In genomic region chr14:24172871-24173281, GRCh38 we compare ENCODE assay signal across 11 cellular contexts. TPM values are rescaled to one million over a fixed set of nuclear protein-coding genes. Genes with fewer than 3 reads are reported as not detected.
DNase-seq lines count a peak whose midpoint lies in the region; ATAC-seq and FAIRE-seq lines count a peak whose summit lies in the region.
"Had no signal": no experiment of that assay in that cellular context is flagged by ENCODE, and none has a peak within 500 bp of the region (broad histone marks: within the 10 kb centered on the region; RNA-seq: fewer than 3 reads in every experiment).

No MANE protein-coding gene starts in this region.

- H3K36me3 Mint-ChIP-seq in activated naive CD4-positive, alpha-beta T cell treated with anti-CD3 and anti-CD28 coated beads, Interleukin-2, amount 50 U/mL, for 72 hours = peaks cover 13 to 28% of the 10 kb centered on the region in 2 donors
- peaks cover 16% of the 10 kb centered on the region for H3K36me3 Mint-ChIP-seq in activated naive CD8-positive, alpha-beta T cell treated with anti-CD3 and anti-CD28 coated beads, Interleukin-2, amount 50 U/mL, for 24 hours (ENCODE audit: low read depth)

- H3K4me3 ChIP-seq in mesendoderm (ENCODE audit: low read length) (no peak overlapping the region), aorta (ENCODE audit: low read length in 2 of 2) (no peak overlapping the region)

- H4K5ac ChIP-seq in mesendoderm (ENCODE audit: low read length) = no peak overlapping the region

- ATAC-seq in activated naive CD4-positive, alpha-beta T cell treated with anti-CD3 and anti-CD28 coated beads, Interleukin-2, amount 50 U/mL, for 72 hours = no peak
- ATAC-seq in activated naive CD8-positive, alpha-beta T cell treated with anti-CD3 and anti-CD28 coated beads, Interleukin-2, amount 50 U/mL, for 24 hours = no peak
- ATAC-seq in aorta (ENCODE audit: low FRiP score) = peak; percentile 4
- no peak for ATAC-seq in GM21529 (IDR thresholded peaks at IDR 0.05; ENCODE audit: unreplicated experiment)
- ATAC-seq in GM18502 (IDR thresholded peaks at IDR 0.05; ENCODE audit: poor library complexity, unreplicated experiment) = no peak

- H3K9me3 ChIP-seq in aorta (ENCODE audit: control insufficient read depth, low read length) = no peaks in the 10 kb centered on the region
- H3K9me3 ChIP-seq: ovary had no signal

- H3K27ac ChIP-seq in mesendoderm (ENCODE audit: low read depth, low read length) = no peak overlapping the region
- H3K27ac ChIP-seq in aorta (ENCODE audit: low read depth in 1 of 2, low read length in 2 of 2) = no peak overlapping the region
- H3K27ac ChIP-seq: ovary had no signal

- no peak overlapping the region for H3K4ac ChIP-seq in mesendoderm (ENCODE audit: low read depth, low read length)

- H3K4me2 ChIP-seq in mesendoderm (ENCODE audit: low read length) = no peak overlapping the region

- H3K18ac ChIP-seq in mesendoderm (ENCODE audit: low read length) = no peak overlapping the region

- no peak overlapping the region for H2BK5ac ChIP-seq in mesendoderm (ENCODE audit: low read length)

- H3K27me3 ChIP-seq in mesendoderm (ENCODE audit: insufficient read depth, low read length, poor library complexity) (no peaks in the 10 kb centered on the region), aorta (ENCODE audit: control insufficient read depth in 1 of 2, insufficient read depth in 2 of 2, low read length in 1 of 2) (no peaks in the 10 kb centered on the region)
- H3K27me3 ChIP-seq: ovary had no signal

- no peak overlapping the region for H4K8ac ChIP-seq in mesendoderm (ENCODE audit: low read depth, low read length)

- H3K4me3 Mint-ChIP-seq in activated naive CD8-positive, alpha-beta T cell treated with anti-CD3 and anti-CD28 coated beads, Interleukin-2, amount 50 U/mL, for 24 hours = peak overlapping the region; percentile 75
- H3K4me3 Mint-ChIP-seq: dendritic cell treated with granulocyte-macrophage colony-stimulating factor and Interleukin-4, amounts not matched to agents 40 ng/mL and 50 ng/mL, for 4 days had no signal

- H2BK120ac ChIP-seq in mesendoderm (ENCODE audit: low read depth, low read length) = no peak overlapping the region

- no peaks in the 10 kb centered on the region for H3K9me3 Mint-ChIP-seq in activated naive CD4-positive, alpha-beta T cell treated with anti-CD3 and anti-CD28 coated beads, Interleukin-2, amount 50 U/mL, for 72 hours
- H3K9me3 Mint-ChIP-seq in activated naive CD8-positive, alpha-beta T cell treated with anti-CD3 and anti-CD28 coated beads, Interleukin-2, amount 50 U/mL, for 24 hours = no peaks in the 10 kb centered on the region
- H3K9me3 Mint-ChIP-seq: dendritic cell treated with granulocyte-macrophage colony-stimulating factor and Interleukin-4, amounts not matched to agents 40 ng/mL and 50 ng/mL, for 4 days had no signal

- H2BK15ac ChIP-seq in mesendoderm (replicated peaks; ENCODE audit: low read depth) = no peak overlapping the region

- no peak overlapping the region for H3K9ac ChIP-seq in mesendoderm (ENCODE audit: low read length)

- H3K79me1 ChIP-seq in mesendoderm (ENCODE audit: low read length) = no peaks in the 10 kb centered on the region

- no CpG with 5 or more reads among the region's 20 CpGs for WGBS in mesendoderm (ENCODE audit: extremely low coverage, insufficient coverage, low lambda C conversion rate)
- WGBS in aorta, 2 donors = 76 to 85% methylated on average over 20 of the region's 20 CpGs

- no peaks in the 10 kb centered on the region for H3K79me2 ChIP-seq in mesendoderm (ENCODE audit: control insufficient read depth, insufficient read depth, low read length)

- H3K4me1 Mint-ChIP-seq in activated naive CD8-positive, alpha-beta T cell treated with anti-CD3 and anti-CD28 coated beads, Interleukin-2, amount 50 U/mL, for 24 hours = peaks cover 21% of the 10 kb centered on the region

- no peaks in the 10 kb centered on the region for H3K27me3 Mint-ChIP-seq in activated naive CD8-positive, alpha-beta T cell treated with anti-CD3 and anti-CD28 coated beads, Interleukin-2, amount 50 U/mL, for 24 hours

- no peak overlapping the region for H2AK5ac ChIP-seq in mesendoderm (ENCODE audit: low read length)

- H3K4me1 ChIP-seq in mesendoderm (ENCODE audit: control insufficient read depth, low read depth, low read length) = peaks cover 3% of the 10 kb centered on the region
- peaks cover 0 to 2% of the 10 kb centered on the region in 2 donors for H3K4me1 ChIP-seq in aorta (ENCODE audit: control insufficient read depth in 1 of 2, insufficient read depth in 2 of 2, low read length in 2 of 2)

- H3K56ac ChIP-seq in mesendoderm (ENCODE audit: low read length) = peak overlapping the region; percentile 85

- DNase-seq in activated naive CD4-positive, alpha-beta T cell treated with anti-CD3 and anti-CD28 coated beads, Interleukin-2, amount 50 U/mL, for 72 hours (ENCODE audit: low spot score in 2 of 2) = no peak
- DNase-seq in activated naive CD4-positive, alpha-beta T cell treated with Interleukin-2 at 50 U/mL for 16 hours = no peak
- DNase-seq in activated naive CD8-positive, alpha-beta T cell treated with anti-CD3 and anti-CD28 coated beads, Interleukin-2, amount 50 U/mL, for 24 hours = no peak
- no peak for DNase-seq in mesendoderm
- DNase-seq in aorta = peak in 1 of 2 donors; percentile 77
- no peak for DNase-seq in frontal cortex (ENCODE audit: low spot score in 2 of 2)
- DNase-seq: NCI-H1436 treated with DMSO at 0.1 percent for 48 hours, ovary had no signal

- no peak for FAIRE-seq in frontal cortex (lab: Jason Lieb, UNC)

- no peak overlapping the region for H3K23ac ChIP-seq in mesendoderm (ENCODE audit: low read length)

- H3K36me3 ChIP-seq in mesendoderm (ENCODE audit: control insufficient read depth, insufficient read depth, low read length) = no peaks in the 10 kb centered on the region
- H3K36me3 ChIP-seq in aorta (ENCODE audit: control insufficient read depth in 1 of 2, insufficient read depth in 2 of 2, low read length in 1 of 2) = no peaks in the 10 kb centered on the region
- H3K36me3 ChIP-seq: ovary had no signal

- H3K27ac Mint-ChIP-seq in activated naive CD4-positive, alpha-beta T cell treated with anti-CD3 and anti-CD28 coated beads, Interleukin-2, amount 50 U/mL, for 72 hours = peak overlapping the region; percentile 73 to 85
- H3K27ac Mint-ChIP-seq in activated naive CD8-positive, alpha-beta T cell treated with anti-CD3 and anti-CD28 coated beads, Interleukin-2, amount 50 U/mL, for 24 hours = no peak overlapping the region
- H3K27ac Mint-ChIP-seq: dendritic cell treated with granulocyte-macrophage colony-stimulating factor and Interleukin-4, amounts not matched to agents 40 ng/mL and 50 ng/mL, for 4 days had no signal

- intact Hi-C loops in aorta (cut with DNase I) = no loop called here

RNA-seq across cellular contexts. Expression of gene REC8, which starts 1.0 kb away (rescaled TPM):
- 10 to 100 TPM; 36.4 to 48.7 TPM for total RNA-seq in activated naive CD4-positive, alpha-beta T cell treated with anti-CD3 and anti-CD28 coated beads, Interleukin-2, amount 50 U/mL, for 72 hours
- 16.9 TPM for polyA plus RNA-seq in mesendoderm (2013, experiment 1 of 2)
- 15.6 TPM for polyA plus RNA-seq in mesendoderm (2013, experiment 2 of 2)
- 10 to 100 TPM; 13.2 to 18.1 TPM for total RNA-seq in aorta
- 1 to 10 TPM; 2.4 to 8.2 TPM for polyA plus RNA-seq in aorta
- total RNA-seq in frontal cortex = 15.1 TPM

RNA-seq across cellular contexts. Expression of gene IRF9, which starts 11.8 kb away (rescaled TPM):
- total RNA-seq in activated naive CD4-positive, alpha-beta T cell treated with anti-CD3 and anti-CD28 coated beads, Interleukin-2, amount 50 U/mL, for 72 hours = 100 to 1,000 TPM; 183 to 227 TPM
- polyA plus RNA-seq in mesendoderm (2013, experiment 1 of 2) = 5.0 TPM
- polyA plus RNA-seq in mesendoderm (2013, experiment 2 of 2) = 6.0 TPM
- total RNA-seq in aorta (100 to 1,000 TPM; 113 to 117 TPM), frontal cortex (12.2 TPM)
- polyA plus RNA-seq in aorta = 100 to 1,000 TPM in 1 of 2 donors, 10 to 100 TPM in 1; 56.0 to 111 TPM

RNA-seq across cellular contexts. Expression of gene IPO4, which starts 15.7 kb away (rescaled TPM):
- 10 to 100 TPM; 37.5 to 67.6 TPM for total RNA-seq in activated naive CD4-positive, alpha-beta T cell treated with anti-CD3 and anti-CD28 coated beads, Interleukin-2, amount 50 U/mL, for 72 hours
- polyA plus RNA-seq in mesendoderm (2013, experiment 1 of 2) = 69.3 TPM
- 71.2 TPM for polyA plus RNA-seq in mesendoderm (2013, experiment 2 of 2)
- 10 to 100 TPM; 23.4 to 29.3 TPM for total RNA-seq in aorta
- polyA plus RNA-seq in aorta = 10 to 100 TPM in 1 of 2 donors, 1 to 10 TPM in 1; 3.4 to 11.6 TPM
- total RNA-seq in frontal cortex = 12.6 TPM

RNA-seq across cellular contexts. Expression of gene TM9SF1, which starts 22.4 kb away (rescaled TPM):
- total RNA-seq in activated naive CD4-positive, alpha-beta T cell treated with anti-CD3 and anti-CD28 coated beads, Interleukin-2, amount 50 U/mL, for 72 hours = 10 to 100 TPM; 24.6 to 29.3 TPM
- polyA plus RNA-seq in mesendoderm (2013, experiment 1 of 2) = 15.2 TPM
- 15.1 TPM for polyA plus RNA-seq in mesendoderm (2013, experiment 2 of 2)
- total RNA-seq in aorta (10 to 100 TPM; 35.3 to 37.3 TPM), frontal cortex (9.8 TPM)
- 10 to 100 TPM; 15.8 to 35.0 TPM for polyA plus RNA-seq in aorta

RNA-seq across cellular contexts. Expression of gene RNF31, which starts 25.6 kb away (rescaled TPM):
- total RNA-seq in activated naive CD4-positive, alpha-beta T cell treated with anti-CD3 and anti-CD28 coated beads, Interleukin-2, amount 50 U/mL, for 72 hours = 10 to 100 TPM; 81.5 to 90.7 TPM
- 56.1 TPM for polyA plus RNA-seq in mesendoderm (2013, experiment 1 of 2)
- 50.3 TPM for polyA plus RNA-seq in mesendoderm (2013, experiment 2 of 2)
- total RNA-seq in aorta = 10 to 100 TPM; 51.6 to 61.1 TPM
- polyA plus RNA-seq in aorta = 100 to 1,000 TPM in 1 of 2 donors, 1 to 10 TPM in 1; 9.1 to 167 TPM
- total RNA-seq in frontal cortex = 23.2 TPM
